Comparison of ENCODE assay signal across 8 cellular contexts in genomic region chr17:49968380-49969133, GRCh38. TPM values are rescaled to one million over a fixed set of nuclear protein-coding genes. Genes with fewer than 3 reads are reported as not detected.
DNase-seq lines count a peak whose midpoint lies in the region; ATAC-seq and TF ChIP-seq lines count a peak whose summit lies in the region.

No MANE protein-coding gene starts in this region.

- H3K9me3 ChIP-seq in BLaER1 (peaks cover 27% of the 10 kb centered on the region), lower lobe of right lung (no peaks in the 10 kb centered on the region)

- H3K4me1 ChIP-seq in BLaER1: peaks cover 15% of the 10 kb centered on the region
- H3K4me1 ChIP-seq in lower lobe of right lung: peaks cover 48% of the 10 kb centered on the region

- H3K4me3 Mint-ChIP-seq in chondrocyte (ENCODE audit: unreplicated experiment): peak overlapping the region; percentile 66

- H3K27ac ChIP-seq in BLaER1: no peak overlapping the region
- H3K27ac ChIP-seq in lower lobe of right lung: peak overlapping the region; percentile 53

- no peak for TF ChIP-seq CTCF in chondrocyte (IDR thresholded peaks at IDR 0.05)
- no peak for TF ChIP-seq CTCF in lower lobe of right lung (IDR thresholded peaks at IDR 0.05)

- H3K36me3 ChIP-seq in BLaER1 (no peaks in the 10 kb centered on the region), lower lobe of right lung (no peaks in the 10 kb centered on the region)

- peak overlapping the region; percentile 41 for H3K27ac Mint-ChIP-seq in chondrocyte (ENCODE audit: unreplicated experiment)

- H3K4me3 ChIP-seq in BLaER1 (peak overlapping the region; percentile 65), lower lobe of right lung (peak overlapping the region; percentile 66)

- H4K20me1 ChIP-seq in BLaER1: peaks cover 80% of the 10 kb centered on the region

- ATAC-seq in GM19463 (IDR thresholded peaks at IDR 0.05; ENCODE audit: unreplicated experiment) (peak; percentile 50), lower lobe of right lung (peak; percentile 88), HG03025 (IDR thresholded peaks at IDR 0.05; ENCODE audit: low FRiP score, unreplicated experiment) (no peak)
- peak; percentile 78 to 79 for ATAC-seq in activated CD4-positive, CD25-positive, alpha-beta regulatory T cell treated with anti-CD3 and anti-CD28 coated beads, Interleukin-2, amount 50 U/mL, for 24 hours

- H3K27me3 Mint-ChIP-seq in chondrocyte (ENCODE audit: low read depth): peaks cover 89% of the 10 kb centered on the region

- no peaks in the 10 kb centered on the region for H3K9me3 Mint-ChIP-seq in chondrocyte (ENCODE audit: low read depth)

- peaks cover 100% of the 10 kb centered on the region for H3K27me3 ChIP-seq in BLaER1
- peaks cover 95% of the 10 kb centered on the region for H3K27me3 ChIP-seq in lower lobe of right lung (ENCODE audit: low read depth)

- H3K4me1 Mint-ChIP-seq in chondrocyte (ENCODE audit: low read depth): peaks cover 38% of the 10 kb centered on the region

- H3K9ac ChIP-seq in BLaER1: 0 out of 2 replicates have a peak overlapping the region, but pooled peaks have one; percentile 2

- H3K36me3 Mint-ChIP-seq in chondrocyte (ENCODE audit: low read depth): peaks cover 3% of the 10 kb centered on the region

- peak overlapping the region; percentile 77 for H3K4me2 ChIP-seq in BLaER1

- DNase-seq in NCI-H2196 (lab: John Stamatoyannopoulos, UW; ENCODE audit: unreplicated experiment) (peak; percentile 87), chondrocyte (ENCODE audit: low spot score) (no peak), lower lobe of right lung (peak; percentile 87)
- peak; percentile 21 for DNase-seq in stimulated activated CD8-positive, alpha-beta memory T cell treated with anti-CD3 and anti-CD28 coated beads, Interleukin-15, amount 100 ng/mL, for 1 hour (ENCODE audit: low read depth)

- intact Hi-C loops in lower lobe of right lung (cut with DNase I): no loop called here

RNA-seq across cellular contexts. Expression of gene DLX4, which starts 0.4 kb away (rescaled TPM):
- total RNA-seq in chondrocyte: 0.12 TPM in 1 of 3 replicates, not detected in the others
- 3.0 TPM for total RNA-seq in lower lobe of right lung

RNA-seq across cellular contexts. Expression of gene DLX3, which starts 26.5 kb away (rescaled TPM):
- total RNA-seq in chondrocyte (0.10 TPM in 1 of 3 replicates, not detected in the others), lower lobe of right lung (0.38 TPM)
